Comparison of ENCODE assay signal across 9 cellular contexts in the genomic region with DNA sequence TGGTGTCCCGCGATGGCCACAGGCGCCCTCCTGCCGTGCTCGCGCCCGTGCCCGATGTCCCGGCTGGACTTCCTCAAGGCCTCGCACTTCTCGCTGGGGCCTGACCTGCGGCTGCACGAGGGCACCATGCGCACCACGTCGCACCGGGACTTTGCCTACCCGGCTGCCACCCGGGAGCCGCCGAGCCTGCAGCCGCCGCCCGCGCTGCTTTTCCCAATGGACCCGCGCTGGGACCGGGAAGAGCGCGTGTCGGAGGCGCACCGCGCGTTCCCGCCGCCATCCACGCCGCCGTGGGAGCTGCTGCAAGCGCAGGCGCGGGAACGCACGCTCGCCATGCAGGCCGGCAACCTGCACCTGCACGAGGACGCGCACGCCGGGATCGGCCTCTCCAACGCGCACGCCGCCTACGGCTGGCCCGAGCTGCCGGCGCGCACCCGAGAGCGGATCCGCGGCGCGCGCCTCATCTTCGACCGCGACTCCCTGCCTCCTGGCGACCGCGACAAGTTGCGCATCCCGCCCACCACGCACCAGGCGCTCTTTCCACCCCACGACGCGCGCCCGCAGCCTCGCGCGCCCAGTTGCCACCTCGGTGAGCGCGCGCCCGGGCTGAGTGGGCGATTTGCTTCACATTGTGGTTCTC. TPM values are rescaled to one million over a fixed set of nuclear protein-coding genes. Genes with fewer than 3 reads are reported as not detected.
DNase-seq lines count a peak whose midpoint lies in the region; ATAC-seq and TF ChIP-seq lines count a peak whose summit lies in the region.
"Had no signal": no experiment of that assay in that cellular context is flagged by ENCODE, and none has a peak within 500 bp of the region (broad histone marks: within the 10 kb centered on the region; RNA-seq: fewer than 3 reads in every experiment).

No MANE protein-coding gene starts in this region.

- peak; percentile 84 for DNase-seq in DMS79 treated with DMSO at 0.1 percent for 48 hours (lab: John Stamatoyannopoulos, UW)
- peak; percentile 24 for DNase-seq in NCI-H146 treated with DMSO at 0.1 percent for 48 hours (lab: John Stamatoyannopoulos, UW; ENCODE audit: unreplicated experiment)
- peak; percentile 13 for DNase-seq in activated CD4-positive, alpha-beta T cell treated with anti-CD3 and anti-CD28 coated beads for 1 hour
- peak; percentile 64 to 81 for DNase-seq in mesothelial cell of epicardium (ENCODE audit: low spot score in 2 of 2, unreplicated experiment in 2 of 2)
- peak; percentile 42 for DNase-seq in stimulated activated naive CD4-positive, alpha-beta T cell treated with Interleukin-2 at 50 U/mL for 16 hours (lab: John Stamatoyannopoulos, UW)
- DNase-seq in effector CD4-positive, alpha-beta T cell = no peak

- H3K27me3 ChIP-seq in ectodermal cell (ENCODE audit: control insufficient read depth, insufficient read depth, low read length, poor library complexity, severe bottlenecking) = peaks cover 39% of the 10 kb centered on the region

- H3K27me3 Mint-ChIP-seq in mesothelial cell of epicardium (ENCODE audit: low read depth) = peaks cover 27% of the 10 kb centered on the region

- H3K9me3 Mint-ChIP-seq in mesothelial cell of epicardium = no peaks in the 10 kb centered on the region

- TF ChIP-seq CTCF in mesothelial cell of epicardium (IDR thresholded peaks at IDR 0.05; ENCODE audit: unreplicated experiment) = no peak

- no peaks in the 10 kb centered on the region for H3K4me1 Mint-ChIP-seq in mesothelial cell of epicardium

- H3K4me3 Mint-ChIP-seq in mesothelial cell of epicardium = peak overlapping the region; percentile 67

- H3K9me3 ChIP-seq in ectodermal cell (ENCODE audit: control insufficient read depth, low read length) = no peaks in the 10 kb centered on the region

- peak overlapping the region; percentile 26 for H3K4me3 ChIP-seq in ectodermal cell (ENCODE audit: insufficient read depth, low read depth, low read length)

- no peak overlapping the region for H3K27ac ChIP-seq in ectodermal cell (ENCODE audit: insufficient read depth, low read depth, low read length, poor library complexity, severe bottlenecking)

- WGBS in ectodermal cell, 2 experiments = 2% methylated on average over 93 of the region's 93 CpGs

- H3K4me1 ChIP-seq in ectodermal cell (ENCODE audit: control insufficient read depth, insufficient read depth, low read length) = no peaks in the 10 kb centered on the region

- H3K27ac Mint-ChIP-seq in mesothelial cell of epicardium = no peak overlapping the region
- H3K27ac Mint-ChIP-seq: IgD-negative memory B cell had no signal

- no peaks in the 10 kb centered on the region for H3K36me3 ChIP-seq in ectodermal cell (ENCODE audit: control insufficient read depth, insufficient read depth, low read length)

- ATAC-seq in GM19395 (IDR thresholded peaks at IDR 0.05; ENCODE audit: unreplicated experiment) = no peak

- no peaks in the 10 kb centered on the region for H3K36me3 Mint-ChIP-seq in mesothelial cell of epicardium
- H3K36me3 Mint-ChIP-seq: IgD-negative memory B cell had no signal

RNA-seq across cellular contexts. Expression of a gene that starts 12.1 kb away (rescaled TPM):
- 4.7 TPM for polyA plus RNA-seq in ectodermal cell (2013, experiment 1 of 4)
- 3.3 TPM for polyA plus RNA-seq in ectodermal cell (2013, experiment 2 of 4)
- polyA plus RNA-seq in ectodermal cell (2013, experiment 3 of 4) = 3.6 TPM
- 4.7 TPM for polyA plus RNA-seq in ectodermal cell (2013, experiment 4 of 4)
- total RNA-seq in mesothelial cell of epicardium = 6.5 to 7.3 TPM (median 7.0 TPM) in 3 replicates

RNA-seq across cellular contexts. Expression of a gene that starts 15.0 kb away (rescaled TPM):
- 65.4 TPM for polyA plus RNA-seq in ectodermal cell (2013, experiment 1 of 4)
- polyA plus RNA-seq in ectodermal cell (2013, experiment 2 of 4) = 78.9 TPM
- 63.0 TPM for polyA plus RNA-seq in ectodermal cell (2013, experiment 3 of 4)
- polyA plus RNA-seq in ectodermal cell (2013, experiment 4 of 4) = 66.9 TPM
- total RNA-seq in mesothelial cell of epicardium = 67.5 to 68.3 TPM (median 67.9 TPM) in 3 replicates

RNA-seq across cellular contexts. Expression of a gene that starts 21.5 kb away (rescaled TPM):
- polyA plus RNA-seq in ectodermal cell (2013, experiment 1 of 4) = 15.2 TPM
- 19.7 TPM for polyA plus RNA-seq in ectodermal cell (2013, experiment 2 of 4)
- 12.3 TPM for polyA plus RNA-seq in ectodermal cell (2013, experiment 3 of 4)
- 14.1 TPM for polyA plus RNA-seq in ectodermal cell (2013, experiment 4 of 4)
- total RNA-seq in mesothelial cell of epicardium = 20.5 to 21.0 TPM (median 20.7 TPM) in 3 replicates

RNA-seq across cellular contexts. Expression of a gene that starts 34.6 kb away (rescaled TPM):
- polyA plus RNA-seq in ectodermal cell (2013, experiment 1 of 4) = 148 TPM
- 166 TPM for polyA plus RNA-seq in ectodermal cell (2013, experiment 2 of 4)
- polyA plus RNA-seq in ectodermal cell (2013, experiment 3 of 4) = 99.0 TPM
- polyA plus RNA-seq in ectodermal cell (2013, experiment 4 of 4) = 112 TPM
- total RNA-seq in mesothelial cell of epicardium = 100 to 117 TPM (median 112 TPM) in 3 replicates
